Comparison of ENCODE assay signal across 8 cellular contexts in the genomic region with DNA sequence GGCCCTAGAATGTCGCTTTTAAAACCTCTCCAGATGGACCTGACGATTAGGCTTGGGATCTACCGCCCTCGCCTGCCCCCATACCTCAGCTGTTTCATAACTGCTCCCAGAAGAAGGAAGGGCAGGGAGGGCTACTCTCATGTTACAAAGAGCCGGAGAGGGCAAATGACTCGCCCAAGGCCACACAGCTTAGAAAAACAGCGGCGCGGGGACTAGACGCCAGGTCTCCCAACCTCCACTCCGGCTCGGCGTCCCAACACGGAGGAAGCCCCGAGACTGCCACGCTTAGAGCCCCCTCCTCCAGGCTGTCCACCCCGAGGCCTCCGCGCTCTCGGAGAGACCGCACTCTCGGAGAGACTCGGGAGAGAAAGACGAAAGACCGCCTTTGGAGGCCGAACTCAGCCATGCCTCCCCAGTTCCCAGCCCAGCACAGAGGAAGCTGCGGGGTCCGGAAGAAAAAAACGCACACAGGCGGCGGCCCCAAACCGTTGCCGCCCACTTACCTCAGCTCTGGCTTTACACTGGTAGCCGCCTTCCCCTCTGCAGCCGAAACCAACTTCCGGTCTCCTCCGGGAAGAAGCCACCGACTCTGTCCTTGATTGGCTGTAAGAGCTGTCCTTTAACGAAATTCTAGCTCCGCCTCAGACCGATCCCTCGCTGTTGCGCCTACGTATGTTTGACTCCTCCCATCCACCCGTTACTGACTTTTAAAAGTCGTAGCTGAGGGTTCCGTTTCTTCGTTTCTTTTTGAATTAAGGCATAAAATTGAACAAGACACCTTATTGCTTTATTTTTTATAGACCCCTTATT.
DNase-seq lines count a peak whose midpoint lies in the region; ATAC-seq and TF ChIP-seq lines count a peak whose summit lies in the region.

MED7 (minus strand) TSS at position 549 of the 810 bp plus-strand sequence. CDS start 3,434 bp downstream, outside the sequence.

- ATAC-seq in GM21515 (IDR thresholded peaks at IDR 0.05; ENCODE audit: unreplicated experiment), result peak; percentile 100

- no peaks in the 10 kb centered on the region for H4K20me1 ChIP-seq in OCI-LY3 (ENCODE audit: insufficient read depth, low read length)

- H3K4me2 ChIP-seq in OCI-LY3 (ENCODE audit: low read length), result peak within 1 kb of the TSS; percentile 84

- no peaks in the 10 kb centered on the region for H3K27me3 ChIP-seq in OCI-LY3 (ENCODE audit: low read depth, low read length)

- H3K9ac ChIP-seq in OCI-LY3 (ENCODE audit: low read length), result peak within 1 kb of the TSS; percentile 90

- no peak for TF ChIP-seq CTCF in OCI-LY3 (IDR thresholded peaks at IDR 0.05; ENCODE audit: low read depth, low read length)

- no peaks in the 10 kb centered on the region for H3K9me3 ChIP-seq in OCI-LY3 (ENCODE audit: insufficient read depth, low read length)

- H2AFZ ChIP-seq in OCI-LY3 (ENCODE audit: low read depth, low read length), result peak within 1 kb of the TSS; percentile 99

- peak within 1 kb of the TSS; percentile 59 for H3K27ac ChIP-seq in OCI-LY3 (ENCODE audit: low read length)

- peaks cover 21% of the 10 kb centered on the region for H3K79me2 ChIP-seq in OCI-LY3 (ENCODE audit: low read length)

- peak within 1 kb of the TSS; percentile 91 for H3K4me3 ChIP-seq in OCI-LY3 (ENCODE audit: low read length)

- H3K36me3 ChIP-seq in OCI-LY3 (replicated peaks; ENCODE audit: low read depth, low read length), result peaks cover 10% of the 10 kb centered on the region

- DNase-seq in D341Med (ENCODE audit: low spot score) (peak; percentile 94), HuH-7 (ENCODE audit: low spot score) (peak; percentile 77), epidermal melanocyte (ENCODE audit: insufficient read length, low spot score) (peak; percentile 99), middle frontal gyrus (ENCODE audit: extremely low spot score, low spot score) (peak; percentile 99)
- peak; percentile 88 for DNase-seq in activated CD8-positive, alpha-beta memory T cell treated with anti-CD3 and anti-CD28 coated beads, Interleukin-2, amount 50 U/mL, for 48 hours
- peak; percentile 72 to 82 for DNase-seq in stimulated activated CD8-positive, alpha-beta memory T cell treated with anti-CD3 and anti-CD28 coated beads, Interleukin-2, amount 100 ng/mL, for 48 hours (ENCODE audit: low read depth in 2 of 2)

- H3K4me1 ChIP-seq in OCI-LY3 (ENCODE audit: low read length), result peaks cover 12% of the 10 kb centered on the region

Comparison
In these comparisons a context has a peak if more than half of its experiments do, and no peak if none do; other contexts are left out.
1. Peak in every context shown above with its lines: DNase-seq, ATAC-seq, H3K4me3 ChIP-seq and H3K27ac ChIP-seq.